ENCODE assay signal across 9 cellular contexts in genomic region chr17:74176546-74177001, GRCh38. TPM values are rescaled to one million over a fixed set of nuclear protein-coding genes. Genes with fewer than 3 reads are reported as not detected.
DNase-seq lines count a peak whose midpoint lies in the region; ATAC-seq and TF ChIP-seq lines count a peak whose summit lies in the region.
"Had no signal": no experiment of that assay in that cellular context is flagged by ENCODE, and none has a peak within 500 bp of the region (broad histone marks: within the 10 kb centered on the region; RNA-seq: fewer than 3 reads in every experiment).

No MANE protein-coding gene starts in this region.

- BruUV-seq in IMR-90 (replicated peaks; lab: Mats Ljungman, UMichigan): no TSS peak

- no peaks in the 10 kb centered on the region for H3K79me2 ChIP-seq in OCI-LY1 (ENCODE audit: insufficient read depth, low read length)

- H3K4me1 Mint-ChIP-seq in activated T-helper 2 cell treated with anti-CD3 and anti-CD28 coated beads, Interferon-gamma antibody, Interleukin-2, Interleukin-4, amounts not matched to agents 10 μg/mL and 5 μg/mL and 100 μg/mL, durations not matched to agents 14 hours and 24 hours and 36 hours (ENCODE audit: low read depth): no peaks in the 10 kb centered on the region
- no peaks in the 10 kb centered on the region for H3K4me1 Mint-ChIP-seq in osteocyte (ENCODE audit: unreplicated experiment)

- H3K27me3 Mint-ChIP-seq in activated T-helper 2 cell treated with anti-CD3 and anti-CD28 coated beads, Interferon-gamma antibody, Interleukin-2, Interleukin-4, amounts not matched to agents 10 μg/mL and 5 μg/mL and 100 μg/mL, durations not matched to agents 14 hours and 24 hours and 36 hours (ENCODE audit: low read depth): peaks cover 25% of the 10 kb centered on the region
- H3K27me3 Mint-ChIP-seq in osteocyte (ENCODE audit: unreplicated experiment): peaks cover 42% of the 10 kb centered on the region

- no peak overlapping the region for H3K9ac ChIP-seq in IMR-90 (ENCODE audit: low read depth, low read length)
- H3K9ac ChIP-seq in OCI-LY1 (ENCODE audit: low read length): no peak overlapping the region

- no peak overlapping the region for H2BK15ac ChIP-seq in IMR-90 (ENCODE audit: low read depth, low read length)

- no peak overlapping the region for H3K4me3 Mint-ChIP-seq in activated T-helper 2 cell treated with anti-CD3 and anti-CD28 coated beads, Interferon-gamma antibody, Interleukin-2, Interleukin-4, amounts not matched to agents 10 μg/mL and 5 μg/mL and 100 μg/mL, durations not matched to agents 14 hours and 24 hours and 36 hours (ENCODE audit: low read depth)
- no peak overlapping the region for H3K4me3 Mint-ChIP-seq in osteocyte (ENCODE audit: unreplicated experiment)

- no peak overlapping the region for H4K91ac ChIP-seq in IMR-90 (ENCODE audit: insufficient read depth, low read depth, low read length)

- H2BK5ac ChIP-seq in IMR-90 (ENCODE audit: low read depth, low read length, poor library complexity, severe bottlenecking): no peak overlapping the region

- H3K23ac ChIP-seq in IMR-90 (ENCODE audit: low read depth, low read length): no peak overlapping the region

- H3K27me3 ChIP-seq in IMR-90 (ENCODE audit: control insufficient read depth, insufficient read depth, low read length): no peaks in the 10 kb centered on the region; the same call in 1 of the 2 replicates
- H3K27me3 ChIP-seq in OCI-LY1 (ENCODE audit: insufficient read depth, low read length): no peaks in the 10 kb centered on the region; the same call in 1 of the 2 replicates
- peaks cover 7% of the 10 kb centered on the region for H3K27me3 ChIP-seq in foreskin keratinocyte

- TF ChIP-seq RAD21 in IMR-90 (IDR thresholded peaks at IDR 0.05; ENCODE audit: low read length): peak; percentile 84

- intact Hi-C loops in IMR-90 (cut with micrococcal nuclease): loop anchor here (1.0 to 10.0 kb wide), 4 partner anchors 747 to 1452 kb away; no protein-coding TSS in a partner anchor
- intact Hi-C loops in activated T-helper 2 cell treated with anti-CD3 and anti-CD28 coated beads, Interferon-gamma antibody, Interleukin-2, Interleukin-4, amounts not matched to agents 10 μg/mL and 5 μg/mL and 100 μg/mL, durations not matched to agents 14 hours and 24 hours and 36 hours (cut with micrococcal nuclease): loop anchor here (5.0 kb wide), 1 partner anchor 744 kb away; no protein-coding TSS in a partner anchor

- H3K9me3 Mint-ChIP-seq in activated T-helper 2 cell treated with anti-CD3 and anti-CD28 coated beads, Interferon-gamma antibody, Interleukin-2, Interleukin-4, amounts not matched to agents 10 μg/mL and 5 μg/mL and 100 μg/mL, durations not matched to agents 14 hours and 24 hours and 36 hours: no peaks in the 10 kb centered on the region
- no peaks in the 10 kb centered on the region for H3K9me3 Mint-ChIP-seq in osteocyte (ENCODE audit: unreplicated experiment)

- H3K4me3 ChIP-seq in IMR-90 (ENCODE audit: insufficient read depth, low read depth, low read length) (no peak overlapping the region), OCI-LY1 (ENCODE audit: low read depth, low read length, poor library complexity, severe bottlenecking) (no peak overlapping the region)
- H3K4me3 ChIP-seq: SK-N-MC had no signal

- H3K27ac ChIP-seq in IMR-90 (ENCODE audit: insufficient read depth, low read length) (no peak overlapping the region), OCI-LY1 (ENCODE audit: low read depth, low read length, poor library complexity, severe bottlenecking) (no peak overlapping the region), foreskin keratinocyte (no peak overlapping the region)
- H3K27ac ChIP-seq: SK-N-MC had no signal

- no peak overlapping the region for H3K14ac ChIP-seq in IMR-90 (replicated peaks; ENCODE audit: low read depth, low read length)

- no peak overlapping the region for H4K8ac ChIP-seq in IMR-90 (ENCODE audit: low read depth in 2 of 2, low read length in 2 of 2)

- no peak overlapping the region for H4K5ac ChIP-seq in IMR-90 (ENCODE audit: low read depth, low read length)

- peak overlapping the region; percentile 26 for H2AFZ ChIP-seq in IMR-90 (replicated peaks; ENCODE audit: low read length, poor library complexity)
- H2AFZ ChIP-seq in OCI-LY1 (ENCODE audit: low read length): no peak overlapping the region

- no peak overlapping the region for H2AK5ac ChIP-seq in IMR-90 (ENCODE audit: low read depth, low read length)

- TF ChIP-seq CTCF in IMR-90 (conservative IDR thresholded peaks at IDR 0.05; ENCODE audit: low read depth, low read length): peak; percentile 84
- TF ChIP-seq CTCF in OCI-LY1 (IDR thresholded peaks at IDR 0.05; ENCODE audit: low read length): peak; percentile 82
- TF ChIP-seq CTCF in foreskin keratinocyte (conservative IDR thresholded peaks at IDR 0.05): peak; percentile 83
- TF ChIP-seq CTCF in osteocyte (IDR thresholded peaks at IDR 0.05): peak; percentile 88

- H3F3A ChIP-seq in OCI-LY1 (ENCODE audit: insufficient read depth, low read length): no peaks in the 10 kb centered on the region

- H2BK120ac ChIP-seq in IMR-90 (ENCODE audit: low read depth, low read length): no peak overlapping the region

- H3K4ac ChIP-seq in IMR-90 (ENCODE audit: low read depth, low read length): no peak overlapping the region

- CTCF ChIA-PET in IMR-90 (lab: Yijun Ruan, JAX): interaction anchor here (1.4 kb wide), 1 partner anchor 746 kb away, joined by 7 read pairs; no protein-coding TSS in a partner anchor

- peak overlapping the region; percentile 20 for H2AK9ac ChIP-seq in IMR-90 (replicated peaks; ENCODE audit: low read depth, low read length, poor library complexity)

- H3K9me3 ChIP-seq in IMR-90 (ENCODE audit: control insufficient read depth, insufficient read depth, low read length): no peaks in the 10 kb centered on the region
- H3K9me3 ChIP-seq in OCI-LY1 (ENCODE audit: low read length): no peaks in the 10 kb centered on the region

- TF ChIP-seq POLR2A in IMR-90 (IDR thresholded peaks at IDR 0.05; ENCODE audit: low read depth, low read length): no peak

- H3K9me2 ChIP-seq in OCI-LY1 (ENCODE audit: low read depth, low read length): no peaks in the 10 kb centered on the region

- no peaks in the 10 kb centered on the region for H3K36me3 Mint-ChIP-seq in activated T-helper 2 cell treated with anti-CD3 and anti-CD28 coated beads, Interferon-gamma antibody, Interleukin-2, Interleukin-4, amounts not matched to agents 10 μg/mL and 5 μg/mL and 100 μg/mL, durations not matched to agents 14 hours and 24 hours and 36 hours (ENCODE audit: low read depth)
- H3K36me3 Mint-ChIP-seq in osteocyte (ENCODE audit: unreplicated experiment): no peaks in the 10 kb centered on the region

- peak; percentile 97 for ATAC-seq in IMR-90 (ENCODE audit: low read depth)
- ATAC-seq in foreskin keratinocyte: peak; percentile 80
- no peak for ATAC-seq in GM21515 (IDR thresholded peaks at IDR 0.05; ENCODE audit: unreplicated experiment)
- ATAC-seq in HG03342 (IDR thresholded peaks at IDR 0.05; ENCODE audit: unreplicated experiment): no peak

- no peaks in the 10 kb centered on the region for H3K9me1 ChIP-seq in IMR-90 (ENCODE audit: insufficient read depth, low read length)

- WGBS in IMR-90 (ENCODE audit: extremely low coverage in 2 of 2, insufficient read length in 1 of 2), 2 experiments: 0% methylated on average over 1 of the region's 10 CpGs; no CpG with 5 or more reads in 1 of the 2 experiments

- no peak overlapping the region for H3K56ac ChIP-seq in IMR-90 (ENCODE audit: extremely low read depth, insufficient read depth, low read length)

- H4K20me1 ChIP-seq in IMR-90 (ENCODE audit: insufficient read depth, low read length) (no peaks in the 10 kb centered on the region), OCI-LY1 (ENCODE audit: insufficient read depth, low read length) (no peaks in the 10 kb centered on the region)

- DNase-seq in DMS 273 (lab: John Stamatoyannopoulos, UW; ENCODE audit: unreplicated experiment): peak; percentile 91
- DNase-seq in IMR-90: peak; percentile 48
- peak; percentile 24 for DNase-seq in activated T-helper 2 cell treated with anti-CD3 and anti-CD28 coated beads, Interferon-gamma antibody, Interleukin-2, Interleukin-4, amounts not matched to agents 10 μg/mL and 5 μg/mL and 100 μg/mL, durations not matched to agents 14 hours and 24 hours and 36 hours (ENCODE audit: low spot score)
- DNase-seq in foreskin keratinocyte: peak; percentile 48 to 72
- DNase-seq in osteocyte (ENCODE audit: extremely low spot score, unreplicated experiment): no peak

- dilution Hi-C loops in IMR-90 (cut with HindIII; ENCODE audit: low sequenced_read_pairs, unreplicated experiment): no loop called here

- in situ Hi-C loops in IMR-90 (cut with MboI; ENCODE audit: low sequenced_read_pairs): loop anchor here (10.0 to 25.0 kb wide), 2 partner anchors 742 to 914 kb away; partner anchors contain the start of gene CPSF4L

- no peaks in the 10 kb centered on the region for H3K4me1 ChIP-seq in IMR-90 (ENCODE audit: control insufficient read depth, insufficient read depth, low read length)
- H3K4me1 ChIP-seq in OCI-LY1 (ENCODE audit: insufficient read depth, low read length, severe bottlenecking): no peaks in the 10 kb centered on the region
- no peaks in the 10 kb centered on the region for H3K4me1 ChIP-seq in foreskin keratinocyte

- H3K79me1 ChIP-seq in IMR-90 (ENCODE audit: low read depth in 1 of 2, low read length in 2 of 2): no peaks in the 10 kb centered on the region

- no peak overlapping the region for H3K18ac ChIP-seq in IMR-90 (ENCODE audit: low read depth, low read length)

- H3K4me2 ChIP-seq in IMR-90 (ENCODE audit: low read depth, low read length): no peak overlapping the region
- H3K4me2 ChIP-seq in OCI-LY1 (ENCODE audit: low read length): no peak overlapping the region

- no peak overlapping the region for H3K27ac Mint-ChIP-seq in activated T-helper 2 cell treated with anti-CD3 and anti-CD28 coated beads, Interferon-gamma antibody, Interleukin-2, Interleukin-4, amounts not matched to agents 10 μg/mL and 5 μg/mL and 100 μg/mL, durations not matched to agents 14 hours and 24 hours and 36 hours
- no peak overlapping the region for H3K27ac Mint-ChIP-seq in osteocyte (ENCODE audit: unreplicated experiment)

- H3K36me3 ChIP-seq in IMR-90 (ENCODE audit: control insufficient read depth, insufficient read depth, low read length) (no peaks in the 10 kb centered on the region), OCI-LY1 (ENCODE audit: insufficient read depth, low read length) (no peaks in the 10 kb centered on the region)

- H2BK20ac ChIP-seq in IMR-90 (ENCODE audit: low read depth, low read length): no peak overlapping the region

- POLR2A ChIA-PET in IMR-90 (lab: Charles Lee; ENCODE audit: unreplicated experiment): no interaction called here

RNA-seq across cellular contexts. Expression of gene RPL38, which starts 26.9 kb away (rescaled TPM):
- total RNA-seq in IMR-90 (2012; rRNA removed): 111 and 296 TPM in 2 replicates
- polyA plus RNA-seq in IMR-90 (2012; rRNA removed): 527 and 1,407 TPM in 2 replicates
- polyA plus RNA-seq in IMR-90 (2012; cell fraction: cytosol; rRNA removed): 155 and 223 TPM in 2 replicates
- polyA plus RNA-seq in IMR-90 (2012; cell fraction: nucleus; rRNA removed; ENCODE audit: low replicate concordance): 49.6 and 193 TPM in 2 replicates
- 1,248 and 1,338 TPM in 2 replicates for total RNA-seq in activated T-helper 2 cell treated with anti-CD3 and anti-CD28 coated beads, Interferon-gamma antibody, Interleukin-2, Interleukin-4, amounts not matched to agents 10 μg/mL and 5 μg/mL and 100 μg/mL, durations not matched to agents 14 hours and 24 hours and 36 hours
- 1,782 and 1,801 TPM in 2 replicates for total RNA-seq in foreskin keratinocyte
- 2,904 and 3,003 TPM in 2 replicates for polyA plus RNA-seq in foreskin keratinocyte
- total RNA-seq in osteocyte: 755 and 762 TPM in 2 replicates

RNA-seq across cellular contexts. Expression of gene TTYH2, which starts 36.8 kb away (rescaled TPM):
- total RNA-seq in IMR-90 (2012; rRNA removed) (2.3 and 4.2 TPM in 2 replicates), foreskin keratinocyte (1.8 and 3.1 TPM in 2 replicates), osteocyte (1.8 and 2.0 TPM in 2 replicates)
- polyA plus RNA-seq in IMR-90 (2012; rRNA removed) (5.7 and 6.8 TPM in 2 replicates), foreskin keratinocyte (1.4 and 1.8 TPM in 2 replicates)
- polyA plus RNA-seq in IMR-90 (2012; cell fraction: cytosol; rRNA removed): 3.1 and 6.8 TPM in 2 replicates
- 7.1 and 22.1 TPM in 2 replicates for polyA plus RNA-seq in IMR-90 (2012; cell fraction: nucleus; rRNA removed; ENCODE audit: low replicate concordance)
- 17.0 and 19.6 TPM in 2 replicates for total RNA-seq in activated T-helper 2 cell treated with anti-CD3 and anti-CD28 coated beads, Interferon-gamma antibody, Interleukin-2, Interleukin-4, amounts not matched to agents 10 μg/mL and 5 μg/mL and 100 μg/mL, durations not matched to agents 14 hours and 24 hours and 36 hours

Comparison
In these comparisons a context has a peak if more than half of its experiments do, and no peak if none do; other contexts are left out.
1. ATAC-seq: peak in IMR-90 (single experiment) and foreskin keratinocyte (single experiment); none in GM21515 (single experiment) and HG03342 (single experiment).
2. Peak in every context shown above with its lines, with median percentiles within 50 percentile points of each other: CTCF ChIP-seq.